8 cellular contexts compared by ENCODE assay signal in genomic region chr15:88467073-88467934, GRCh38. TPM values are rescaled to one million over a fixed set of nuclear protein-coding genes. Genes with fewer than 3 reads are reported as not detected.
DNase-seq lines count a peak whose midpoint lies in the region; ATAC-seq and TF ChIP-seq lines count a peak whose summit lies in the region.

TSS of gene MRPL46 (minus strand) at chr15:88467388. CDS start at chr15:88467377, 11 bp downstream.
TSS of gene MRPS11 (plus strand) at chr15:88467708. CDS start at chr15:88467718, 10 bp downstream.

- peak; percentile 91 for DNase-seq in DMS53 (lab: John Stamatoyannopoulos, UW)
- DNase-seq in Jurkat, Clone E6-1 (ENCODE audit: low read depth, low spot score), result peak; percentile 88
- DNase-seq in activated T-cell treated with anti-CD3 and anti-CD28 coated beads, Interleukin-2, amount 50 U/mL, for 24 hours, result peak; percentile 91
- DNase-seq in stimulated activated CD8-positive, alpha-beta memory T cell treated with anti-CD3 and anti-CD28 coated beads, Interleukin-7, amount 100 ng/mL, for 1 hour (ENCODE audit: low read depth in 2 of 2), result peak; percentile 76 to 80

- H3K4me1 ChIP-seq in esophagus (ENCODE audit: control insufficient read depth in 2 of 2, insufficient read depth in 2 of 2, low read length in 1 of 2) (no peaks in the 10 kb centered on the region), mucosa of stomach (ENCODE audit: control insufficient read depth, insufficient read depth, low read length) (peaks cover 6% of the 10 kb centered on the region)

- H3K9me3 ChIP-seq in esophagus (ENCODE audit: control insufficient read depth in 2 of 2, insufficient read depth in 1 of 2, low read depth in 1 of 2, low read length in 1 of 2) (no peaks in the 10 kb centered on the region), mucosa of stomach (ENCODE audit: control insufficient read depth, low read length) (no peaks in the 10 kb centered on the region)

- H3K27me3 Mint-ChIP-seq in activated T-cell treated with anti-CD3 and anti-CD28 coated beads, Interleukin-2, amount 50 U/mL, for 24 hours, result no peaks in the 10 kb centered on the region

- H3K9me3 Mint-ChIP-seq in activated T-cell treated with anti-CD3 and anti-CD28 coated beads, Interleukin-2, amount 50 U/mL, for 24 hours, result no peaks in the 10 kb centered on the region

- ATAC-seq in GM21717 (IDR thresholded peaks at IDR 0.05; ENCODE audit: unreplicated experiment), result peak; percentile 81

- peak within 1 kb of the TSS; percentile 74 to 89 for H3K27ac ChIP-seq in esophagus (ENCODE audit: low read depth in 2 of 2, low read length in 1 of 2)

- H3K4me1 Mint-ChIP-seq in activated T-cell treated with anti-CD3 and anti-CD28 coated beads, Interleukin-2, amount 50 U/mL, for 24 hours (ENCODE audit: low read depth), result peaks cover 35% of the 10 kb centered on the region

- H3K9ac ChIP-seq in mucosa of stomach (ENCODE audit: low read length), result peak within 1 kb of the TSS; percentile 83

- peaks cover 41% of the 10 kb centered on the region for H3K36me3 Mint-ChIP-seq in activated T-cell treated with anti-CD3 and anti-CD28 coated beads, Interleukin-2, amount 50 U/mL, for 24 hours (ENCODE audit: low read depth)

- H3K27ac Mint-ChIP-seq in activated T-cell treated with anti-CD3 and anti-CD28 coated beads, Interleukin-2, amount 50 U/mL, for 24 hours, result peak within 1 kb of the TSS; percentile 100

- no peaks in the 10 kb centered on the region for H3K27me3 ChIP-seq in esophagus (ENCODE audit: control insufficient read depth in 1 of 2, insufficient read depth in 2 of 2, low read length in 2 of 2)
- no peaks in the 10 kb centered on the region for H3K27me3 ChIP-seq in mucosa of stomach (ENCODE audit: control insufficient read depth, insufficient read depth, low read length)

- H3K36me3 ChIP-seq in esophagus (ENCODE audit: control insufficient read depth in 2 of 2, insufficient read depth in 2 of 2, low read length in 1 of 2) (peaks cover 5 to 19% of the 10 kb centered on the region in 2 donors), mucosa of stomach (ENCODE audit: control insufficient read depth, insufficient read depth, low read length) (no peaks in the 10 kb centered on the region)

- H3K4me3 ChIP-seq in Jurkat, Clone E6-1 (ENCODE audit: low read length), result peak within 1 kb of the TSS; percentile 98
- H3K4me3 ChIP-seq in esophagus (ENCODE audit: low read depth in 1 of 2, low read length in 2 of 2), result peak within 1 kb of the TSS; percentile 95 to 97
- peak within 1 kb of the TSS; percentile 78 for H3K4me3 ChIP-seq in mucosa of stomach (ENCODE audit: low read length)

- peak within 1 kb of the TSS; percentile 88 for H3K4me3 Mint-ChIP-seq in activated T-cell treated with anti-CD3 and anti-CD28 coated beads, Interleukin-2, amount 50 U/mL, for 24 hours

- 0% methylated on average over 51 to 55 of the region's 55 CpGs for WGBS in esophagus, 2 donors

TF ChIP-seq in PFSK-1, 5 proteins besides CTCF, POLR2A, EP300 and RAD21:
- TF ChIP-seq POLR2AphosphoS5 (IDR thresholded peaks at IDR 0.05; ENCODE audit: low read depth, low read length), result peak; percentile 89
- TF ChIP-seq SIN3A (IDR thresholded peaks at IDR 0.05; ENCODE audit: borderline replicate concordance, insufficient read depth, low read length), result peak; percentile 51; the same call in 1 of the 2 replicates
- TF ChIP-seq TAF1 (IDR thresholded peaks at IDR 0.05; ENCODE audit: borderline replicate concordance, insufficient read depth, low read length), result peak; percentile 88
- peak in 1 of 2 experiments; percentile 36; a peak in 1 of 4 replicates for TF ChIP-seq REST (IDR thresholded peaks at IDR 0.05; ENCODE audit: insufficient read depth in 1 of 2, low read depth in 2 of 2, low read length in 2 of 2)
- TF ChIP-seq FOXP2 (optimal IDR thresholded peaks at IDR 0.05; ENCODE audit: borderline replicate concordance, extremely low read depth, extremely low read length, insufficient read depth), result no peak

RNA-seq across cellular contexts. Expression of gene MRPL46, which starts in this region (rescaled TPM):
- polyA plus RNA-seq in Jurkat, Clone E6-1 (2012; ENCODE audit: insufficient read depth, insufficient read length), result 62.1 TPM
- 62.4 TPM for polyA plus RNA-seq in PFSK-1 (2012; ENCODE audit: insufficient read length, low read depth)
- polyA plus RNA-seq in esophagus, result 10 to 100 TPM; 18.2 to 42.8 TPM

RNA-seq across cellular contexts. Expression of gene MRPS11, which starts in this region (rescaled TPM):
- 108 TPM for polyA plus RNA-seq in Jurkat, Clone E6-1 (2012; ENCODE audit: insufficient read depth, insufficient read length)
- polyA plus RNA-seq in PFSK-1 (2012; ENCODE audit: insufficient read length, low read depth), result 82.6 TPM
- polyA plus RNA-seq in esophagus, result 10 to 100 TPM; 23.7 to 42.3 TPM

Comparison
In these comparisons a context has a peak if more than half of its experiments do, and no peak if none do; other contexts are left out.
1. Peak in every context shown above with its lines: DNase-seq, ATAC-seq, H3K4me3 ChIP-seq and H3K27ac ChIP-seq.